ENCODE assay signal across 8 cellular contexts in the genomic region with DNA sequence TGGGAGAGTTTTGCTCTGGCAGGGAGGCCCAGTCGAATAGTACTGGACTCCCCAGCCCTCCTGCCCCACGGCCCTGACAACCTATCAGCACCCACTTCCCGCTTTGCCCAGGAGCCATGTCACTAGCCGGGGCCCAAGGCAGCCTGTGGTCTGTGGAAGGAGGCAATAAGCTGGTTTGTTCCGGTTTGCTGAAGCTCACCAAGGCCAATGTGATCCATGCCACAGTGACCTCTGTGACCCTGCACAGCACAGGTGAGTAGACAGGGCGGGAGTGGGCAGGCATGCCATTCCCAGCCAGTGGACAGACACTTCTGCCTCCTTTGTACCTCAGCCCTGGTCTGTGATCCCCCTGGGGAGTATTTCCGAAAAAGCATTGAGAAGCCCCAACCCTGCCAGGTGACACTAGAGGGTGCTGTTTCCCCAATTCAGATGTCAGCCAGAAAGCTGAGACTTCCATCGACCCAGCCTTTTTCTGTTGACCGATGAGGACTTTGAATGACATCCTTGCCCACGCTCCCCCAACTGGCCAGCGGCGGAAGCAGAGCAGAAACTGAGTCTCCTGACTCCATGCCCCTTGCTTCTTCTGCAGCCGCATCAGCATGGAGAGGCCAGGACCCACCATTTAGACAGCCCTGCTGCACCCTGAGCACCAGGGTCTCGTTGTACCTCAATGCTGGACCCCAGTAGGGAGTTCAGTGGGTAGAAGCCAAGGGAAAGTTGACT. TPM values are rescaled to one million over a fixed set of nuclear protein-coding genes. Genes with fewer than 3 reads are reported as not detected.
A peak's percentile ranks its signal among the peaks of the same experiment; 100 is the strongest.
DNase-seq lines count a peak whose midpoint lies in the region; ATAC-seq and TF ChIP-seq lines count a peak whose summit lies in the region.

No MANE protein-coding gene starts in this region.

- WGBS in neuronal stem cell (ENCODE audit: extremely low coverage in 2 of 2, insufficient read length in 2 of 2, insufficient replicate concordance in 1 of 2), 2 donors = no CpG with 5 or more reads among the region's 14 CpGs

- peaks cover 4% of the 10 kb centered on the region for H3K4me1 ChIP-seq in CD8-positive, alpha-beta memory T cell (ENCODE audit: insufficient read depth, low read length)
- H3K4me1 ChIP-seq in OCI-LY3 (ENCODE audit: low read length) (peaks cover 4% of the 10 kb centered on the region; the same call in 1 of the 2 replicates), neuronal stem cell (ENCODE audit: control insufficient read depth in 2 of 2, insufficient read depth in 1 of 2, low read depth in 1 of 2, low read length in 2 of 2) (peaks cover 2 to 8% of the 10 kb centered on the region in 2 donors), uterus (no peaks in the 10 kb centered on the region)

- peak overlapping the region; percentile 19 for H2BK120ac ChIP-seq in neuronal stem cell (ENCODE audit: low read depth, low read length)

- POLR2A ChIA-PET in CD8-positive, alpha-beta memory T cell (lab: Charles Lee) = interaction anchor here (0.8 to 1.0 kb wide), 2 partner anchors 10 to 11 kb away, joined by 4 read pairs; a partner anchor contains a TSS

- ATAC-seq in GM19351 (IDR thresholded peaks at IDR 0.05; ENCODE audit: unreplicated experiment) = peak; percentile 78
- ATAC-seq in HG03565 (IDR thresholded peaks at IDR 0.05; ENCODE audit: unreplicated experiment) = peak; percentile 50

- H3K9me3 Mint-ChIP-seq in CD8-positive, alpha-beta memory T cell = no peaks in the 10 kb centered on the region

- no peaks in the 10 kb centered on the region for H4K20me1 ChIP-seq in OCI-LY3 (ENCODE audit: insufficient read depth, low read length)

- H2BK15ac ChIP-seq in neuronal stem cell (ENCODE audit: low read length) = peak overlapping the region; percentile 88

- CTCF ChIA-PET in CD8-positive, alpha-beta memory T cell (lab: Charles Lee) = interaction anchor here (0.7 to 15.7 kb wide), 16 partner anchors 8 to 231 kb away, joined by 3 to 221 read pairs (median 5); a partner anchor contains a TSS

- H3K4me2 ChIP-seq in OCI-LY3 (ENCODE audit: low read length) (peak overlapping the region; percentile 36), neuronal stem cell (ENCODE audit: insufficient read depth, low read length, poor library complexity, severe bottlenecking) (no peak overlapping the region)

- peak overlapping the region; percentile 81 for H3K18ac ChIP-seq in neuronal stem cell (ENCODE audit: low read length)

- peak; percentile 13 to 55 (median 22) for DNase-seq in CD8-positive, alpha-beta memory T cell
- DNase-seq in activated T-cell treated with anti-CD3 and anti-CD28 coated beads for 48 hours (ENCODE audit: low read depth) (peak; percentile 38), fibroblast of gingiva (ENCODE audit: low read depth) (peak; percentile 39), neuronal stem cell (ENCODE audit: low spot score) (peak; percentile 81), uterus (peak; percentile 71 to 80)

- no peaks in the 10 kb centered on the region for H3K27me3 ChIP-seq in CD8-positive, alpha-beta memory T cell (ENCODE audit: insufficient read depth, low read length, poor library complexity, severe bottlenecking)
- H3K27me3 ChIP-seq in OCI-LY3 (ENCODE audit: low read depth, low read length) (no peaks in the 10 kb centered on the region), neuronal stem cell (ENCODE audit: control insufficient read depth in 3 of 3, insufficient read depth in 3 of 3, low read depth in 1 of 3, low read length in 3 of 3) (no peaks in the 10 kb centered on the region), uterus (no peaks in the 10 kb centered on the region)

- no peak overlapping the region for H4K91ac ChIP-seq in neuronal stem cell (ENCODE audit: low read depth, low read length, poor library complexity)

- no peaks in the 10 kb centered on the region for H3K27me3 Mint-ChIP-seq in CD8-positive, alpha-beta memory T cell

- H3K36me3 ChIP-seq in CD8-positive, alpha-beta memory T cell (ENCODE audit: insufficient read depth, low read length) = no peaks in the 10 kb centered on the region
- no peaks in the 10 kb centered on the region for H3K36me3 ChIP-seq in OCI-LY3 (replicated peaks; ENCODE audit: low read depth, low read length)
- peaks cover 0 to 5% of the 10 kb centered on the region in 2 donors for H3K36me3 ChIP-seq in neuronal stem cell (replicated peaks in 1 of 2; ENCODE audit: control insufficient read depth in 2 of 2, insufficient read depth in 2 of 2, low read length in 2 of 2)
- no peaks in the 10 kb centered on the region for H3K36me3 ChIP-seq in uterus

- no peaks in the 10 kb centered on the region for H3K79me2 ChIP-seq in OCI-LY3 (ENCODE audit: low read length)

- TF ChIP-seq CTCF in OCI-LY3 (IDR thresholded peaks at IDR 0.05; ENCODE audit: low read depth, low read length) (peak; percentile 68), uterus (IDR thresholded peaks at IDR 0.05) (peak; percentile 75 to 83 (median 77))

- peaks cover 11 to 18% (median 16%) of the 10 kb centered on the region in 3 donors for H3K4me1 Mint-ChIP-seq in CD8-positive, alpha-beta memory T cell

- peak overlapping the region; percentile 62 for H2AK5ac ChIP-seq in neuronal stem cell (ENCODE audit: low read depth, low read length)

- no peak overlapping the region for H3K14ac ChIP-seq in neuronal stem cell (ENCODE audit: low read length)

- no peak overlapping the region for H3K27ac ChIP-seq in CD8-positive, alpha-beta memory T cell (ENCODE audit: low read depth, low read length)
- H3K27ac ChIP-seq in OCI-LY3 (ENCODE audit: low read length) (no peak overlapping the region), neuronal stem cell (replicated peaks; ENCODE audit: low read length) (no peak overlapping the region), uterus (peak overlapping the region in 1 of 2 donors; percentile 35)

- peak overlapping the region; percentile 71 for H3K23ac ChIP-seq in neuronal stem cell (ENCODE audit: low read depth, low read length, poor library complexity)

- no peak overlapping the region for H3K4ac ChIP-seq in neuronal stem cell (ENCODE audit: low read length)

- H2AFZ ChIP-seq in OCI-LY3 (ENCODE audit: low read depth, low read length) (no peak overlapping the region), neuronal stem cell (ENCODE audit: low read length) (peak overlapping the region; percentile 52)

- peak overlapping the region; percentile 39 for H2BK5ac ChIP-seq in neuronal stem cell (ENCODE audit: low read length)

- no peak overlapping the region for H3K9ac ChIP-seq in OCI-LY3 (ENCODE audit: low read length)
- no peak overlapping the region for H3K9ac ChIP-seq in neuronal stem cell (ENCODE audit: low read depth, low read length, poor library complexity)

- H4K8ac ChIP-seq in neuronal stem cell (ENCODE audit: low read depth, low read length) = no peak overlapping the region

- no peak overlapping the region for H3K4me3 Mint-ChIP-seq in CD8-positive, alpha-beta memory T cell

- no peak overlapping the region for H2BK12ac ChIP-seq in neuronal stem cell (ENCODE audit: low read length)

- peak overlapping the region in 3 of 8 donors; percentile 21 to 38 (median 33) for H3K27ac Mint-ChIP-seq in CD8-positive, alpha-beta memory T cell

- intact Hi-C loops in uterus (cut with DNase I; ENCODE audit: low total_unique reads) = loop anchor here (5.0 kb wide), 1 partner anchor 200 kb away; no protein-coding TSS in a partner anchor

- peaks cover 0 to 21% (median 0%) of the 10 kb centered on the region in 3 donors for H3K36me3 Mint-ChIP-seq in CD8-positive, alpha-beta memory T cell

- no peaks in the 10 kb centered on the region for H3K9me3 ChIP-seq in CD8-positive, alpha-beta memory T cell (ENCODE audit: low read length)
- no peaks in the 10 kb centered on the region for H3K9me3 ChIP-seq in OCI-LY3 (ENCODE audit: insufficient read depth, low read length)
- H3K9me3 ChIP-seq in neuronal stem cell (replicated peaks in 1 of 2; ENCODE audit: control insufficient read depth in 2 of 2, insufficient read depth in 1 of 2, low read depth in 1 of 2, low read length in 2 of 2) = no peaks in the 10 kb centered on the region
- H3K9me3 ChIP-seq in uterus = no peaks in the 10 kb centered on the region

- no peaks in the 10 kb centered on the region for H3K79me1 ChIP-seq in neuronal stem cell (ENCODE audit: low read depth, low read length)

- no peak overlapping the region for H3K4me3 ChIP-seq in CD8-positive, alpha-beta memory T cell (ENCODE audit: low read length)
- no peak overlapping the region for H3K4me3 ChIP-seq in OCI-LY3 (ENCODE audit: low read length)
- no peak overlapping the region for H3K4me3 ChIP-seq in neuronal stem cell (ENCODE audit: low read length in 2 of 2)
- H3K4me3 ChIP-seq in uterus = no peak overlapping the region

- no peak for TF ChIP-seq POLR2A in uterus (IDR thresholded peaks at IDR 0.05)

RNA-seq across cellular contexts. Expression of a gene that starts 9.6 kb away (rescaled TPM):
- total RNA-seq in CD8-positive, alpha-beta memory T cell = 10 to 100 TPM; 22.6 to 23.3 TPM
- polyA plus RNA-seq in CD8-positive, alpha-beta memory T cell = 11.9 TPM
- polyA plus RNA-seq in neuronal stem cell (2013, experiment 1 of 2) = 16.0 TPM
- polyA plus RNA-seq in neuronal stem cell (2013, experiment 2 of 2) = 16.3 TPM
- 1 to 10 TPM in 3 of 4 donors, under 1 TPM in 1; 0.59 to 8.6 (median 5.9) TPM for total RNA-seq in uterus

RNA-seq across cellular contexts. Expression of a gene that starts 11.7 kb away (rescaled TPM):
- total RNA-seq in CD8-positive, alpha-beta memory T cell = not detected
- polyA plus RNA-seq in CD8-positive, alpha-beta memory T cell = not detected
- not detected for polyA plus RNA-seq in neuronal stem cell (2013, experiment 1 of 2)
- polyA plus RNA-seq in neuronal stem cell (2013, experiment 2 of 2) = not detected
- total RNA-seq in uterus = 1 to 10 TPM in 2 of 4 donors, not detected in 2; 1.6 to 2.3 TPM

RNA-seq across cellular contexts. Expression of a gene that starts 22.1 kb away (rescaled TPM):
- 10 to 100 TPM; 33.4 to 36.5 TPM for total RNA-seq in CD8-positive, alpha-beta memory T cell
- 4.5 TPM for polyA plus RNA-seq in CD8-positive, alpha-beta memory T cell
- 11.4 TPM for polyA plus RNA-seq in neuronal stem cell (2013, experiment 1 of 2)
- 11.3 TPM for polyA plus RNA-seq in neuronal stem cell (2013, experiment 2 of 2)
- 10 to 100 TPM; 13.5 to 27.0 (median 22.6) TPM for total RNA-seq in uterus

Comparison
In these comparisons a context has a peak if more than half of its experiments do, and no peak if none do; other contexts are left out.
1. DNase-seq: peak in every context shown above with its lines; median percentile 81 in neuronal stem cell; 76 in uterus; 39 in fibroblast of gingiva; 38 in activated T-cell treated with anti-CD3 and anti-CD28 coated beads for 48 hours; 22 in CD8-positive, alpha-beta memory T cell.